In the genomic region with DNA sequence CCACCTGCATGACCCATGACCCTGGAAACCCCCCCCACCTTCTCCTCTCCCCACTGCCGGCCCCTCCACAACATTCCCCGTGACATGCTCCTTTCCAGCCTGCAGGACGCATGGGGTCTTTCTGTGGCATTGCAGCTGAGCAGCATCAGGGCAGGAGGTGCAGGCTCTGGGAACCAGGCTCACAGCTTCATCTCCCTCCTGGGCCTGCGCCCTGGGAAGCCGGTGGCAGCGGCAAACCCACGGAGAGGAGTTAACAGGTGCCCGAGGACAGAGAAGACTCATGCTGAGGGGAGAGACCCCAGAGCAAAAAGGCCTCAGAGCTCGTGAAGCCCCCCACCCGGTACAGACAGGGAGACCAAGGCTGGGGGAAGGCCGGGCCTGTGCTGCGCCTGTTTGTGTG, we compare ENCODE assay signal across 25 cellular contexts.
"Had no signal": no experiment of that assay in that cellular context is flagged by ENCODE, and none has a peak within 500 bp of the region (broad histone marks: within the 10 kb centered on the region; RNA-seq: fewer than 3 reads in every experiment).

No MANE protein-coding gene starts in this region.

- DNase-seq: stimulated activated CD4-positive, alpha-beta T cell treated with anti-CD3 and anti-CD28 coated beads, Interleukin-2, amount 100 ng/mL, for 48 hours; stimulated activated CD4-positive, alpha-beta T cell treated with anti-CD3 and anti-CD28 coated beads, Interleukin-4, amount 100 ng/mL, for 1 hour; stimulated activated CD4-positive, alpha-beta T cell treated with anti-CD3 and anti-CD28 coated beads, Interleukin-4, amount 100 ng/mL, for 24 hours; stimulated activated CD4-positive, alpha-beta T cell treated with anti-CD3 and anti-CD28 coated beads, Interleukin-4, amount 100 ng/mL, for 4 hours; stimulated activated CD8-positive, alpha-beta memory T cell treated with anti-CD3 and anti-CD28 coated beads, Interleukin-4, amount 100 ng/mL, for 48 hours; stimulated activated naive B cell treated with anti-CD40 and anti-IgM and Interleukin-4, amounts not matched to agents 10 μg/mL and 1 μg/mL and 100 μg/mL, for 72 hours; stimulated activated naive CD4-positive, alpha-beta T cell; stimulated activated naive CD4-positive, alpha-beta T cell treated with Interleukin-2 at 50 U/mL for 16 hours; stimulated activated naive CD8-positive, alpha-beta T cell treated with anti-CD3 and anti-CD28 coated beads, Interleukin-15, amount 100 ng/mL, for 72 hours; stimulated activated naive CD8-positive, alpha-beta T cell treated with anti-CD3 and anti-CD28 coated beads, Interleukin-15, Interleukin-2, amounts not matched to agents 100 U/mL and 50 U/mL, for 24 hours; stomach; substantia nigra; testis; thyroid gland; tibial artery; transverse colon; trophoblast cell; upper lobe of left lung; upper lobe of right lung; uterus had no signal

- H3K36me3 ChIP-seq: suprapubic skin, thoracic aorta, thyroid gland, tibial artery, tibial nerve, transverse colon, upper lobe of left lung, upper lobe of right lung, uterus, vagina had no signal

- ATAC-seq: stimulated activated memory B cell treated with anti-CD40 and anti-IgM and Interleukin-4, amounts not matched to agents 10 μg/mL and 1 μg/mL and 100 μg/mL, for 72 hours; stimulated activated naive B cell treated with anti-CD40 and anti-IgM and Interleukin-4, amounts not matched to agents 10 μg/mL and 1 μg/mL and 100 μg/mL, for 72 hours; stimulated activated naive CD8-positive, alpha-beta T cell treated with anti-CD3 and anti-CD28 coated beads, Interleukin-15, amount 100 ng/mL, for 72 hours; stimulated activated naive CD8-positive, alpha-beta T cell treated with anti-CD3 and anti-CD28 coated beads, Interleukin-15, Interleukin-2, amounts not matched to agents 100 U/mL and 50 U/mL, for 24 hours; upper lobe of right lung had no signal

- H3K27me3 ChIP-seq: stomach, suprapubic skin, testis, thyroid gland, tibial nerve, transverse colon, upper lobe of left lung, upper lobe of right lung, uterus, vagina had no signal

- H3K4me3 ChIP-seq: stomach, suprapubic skin, testis, thoracic aorta, thyroid gland, tibial artery, tibial nerve, transverse colon, upper lobe of left lung, upper lobe of right lung, uterus, vagina had no signal

- H3K4me1 ChIP-seq: stomach, suprapubic skin, testis, thyroid gland, tibial artery, tibial nerve, transverse colon, upper lobe of right lung, uterus, vagina had no signal

- H3K27ac ChIP-seq: stomach, suprapubic skin, testis, thoracic aorta, thyroid gland, tibial artery, tibial nerve, transverse colon, upper lobe of left lung, upper lobe of right lung, uterus, vagina had no signal

- H3K9me3 ChIP-seq: stomach, suprapubic skin, testis, thoracic aorta, thyroid gland, tibial artery, tibial nerve, transverse colon, upper lobe of left lung, upper lobe of right lung, uterus, vagina had no signal
